Comparison of ENCODE assay signal across 22 cellular contexts in the genomic region with DNA sequence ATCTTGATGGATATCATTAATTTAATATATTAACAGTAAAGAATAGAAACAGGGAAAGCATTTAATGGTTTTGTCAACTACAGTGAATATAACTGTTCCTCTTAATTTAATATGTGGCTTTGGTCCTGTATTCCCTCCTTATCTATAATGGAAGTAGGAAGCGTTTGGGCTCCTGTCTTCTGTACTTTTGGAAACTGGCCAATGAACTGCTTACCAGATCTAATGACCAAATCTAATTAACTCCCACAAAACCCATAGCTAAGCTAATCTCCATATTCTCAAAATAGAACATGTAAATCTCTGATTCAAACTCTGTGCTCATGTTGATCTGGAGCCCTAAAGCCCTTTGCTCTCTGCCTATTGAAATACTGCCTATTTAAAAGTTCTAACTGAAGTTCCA. TPM values are rescaled to one million over a fixed set of nuclear protein-coding genes. Genes with fewer than 3 reads are reported as not detected.
A peak's percentile ranks its signal among the peaks of the same experiment; 100 is the strongest.
DNase-seq lines count a peak whose midpoint lies in the region; TF ChIP-seq lines count a peak whose summit lies in the region.
"Had no signal": no experiment of that assay in that cellular context is flagged by ENCODE, and none has a peak within 500 bp of the region (broad histone marks: within the 10 kb centered on the region; RNA-seq: fewer than 3 reads in every experiment).

No MANE protein-coding gene starts in this region.

- peaks cover 32% of the 10 kb centered on the region for H3K4me1 ChIP-seq in hepatocyte (ENCODE audit: insufficient read depth)
- H3K4me1 ChIP-seq in smooth muscle cell (ENCODE audit: low read depth), result peaks cover 50% of the 10 kb centered on the region

- H3K79me2 ChIP-seq in hepatocyte (peaks cover 59% of the 10 kb centered on the region), smooth muscle cell (ENCODE audit: low read depth) (peaks cover 17% of the 10 kb centered on the region)

- peak; percentile 11 for DNase-seq in NCI-H1092 treated with DMSO at 0.1 percent for 48 hours (lab: John Stamatoyannopoulos, UW)
- DNase-seq in NCI-H1092 (lab: John Stamatoyannopoulos, UW), result no peak
- DNase-seq in SK-N-MC (ENCODE audit: low read depth, low spot score), result peak; percentile 14
- DNase-seq in hepatocyte (ENCODE audit: low spot score), result no peak
- DNase-seq in smooth muscle cell (lab: John Stamatoyannopoulos, UW; ENCODE audit: unreplicated experiment), result no peak
- no peak for DNase-seq in activated naive CD4-positive, alpha-beta T cell treated with anti-CD3 and anti-CD28 coated beads, Interleukin-2, amount 10 ng/mL, durations not matched to agents 7 days and 5 days
- DNase-seq in islet precursor cell, result no peak
- DNase-seq in HUDEP-2 (lab: John Stamatoyannopoulos, UW; ENCODE audit: unreplicated experiment in 76 of 76), result no peak
- DNase-seq: activated CD4-positive, alpha-beta T cell treated with anti-CD3 and anti-CD28 coated beads, Interleukin-2, amount 50 U/mL, for 1 hour; activated naive CD8-positive, alpha-beta T cell treated with anti-CD3 and anti-CD28 coated beads, Interleukin-2, amount 10 ng/mL, durations not matched to agents 7 days and 5 days; activated T-cell treated with anti-CD3 and anti-CD28 coated beads, Interleukin-2, amount 50 U/mL, for 4 hours; CD4-positive, alpha-beta memory T cell; cerebellar nuclear complex; EL; foreskin fibroblast; GOT3; NCI-H2171 treated with DMSO at 0.1 percent for 48 hours; sigmoid colon; stimulated activated CD4-positive, alpha-beta T cell treated with anti-CD3 and anti-CD28 coated beads, Interleukin-2, amount 100 ng/mL, for 48 hours; tibial artery had no signal

- H3K9me3 Mint-ChIP-seq in activated naive CD4-positive, alpha-beta T cell treated with anti-CD3 and anti-CD28 coated beads, Interleukin-2, amount 10 ng/mL, durations not matched to agents 7 days and 5 days, result no peaks in the 10 kb centered on the region
- H3K9me3 Mint-ChIP-seq: activated T-cell treated with anti-CD3 and anti-CD28 coated beads, Interleukin-2, amount 50 U/mL, for 4 hours; CD4-positive, alpha-beta memory T cell had no signal

- peaks cover 25% of the 10 kb centered on the region for H3K4me1 Mint-ChIP-seq in activated naive CD4-positive, alpha-beta T cell treated with anti-CD3 and anti-CD28 coated beads, Interleukin-2, amount 10 ng/mL, durations not matched to agents 7 days and 5 days

- H3K4me3 ChIP-seq in SK-N-MC, result no peak overlapping the region
- no peak overlapping the region for H3K4me3 ChIP-seq in hepatocyte
- no peak overlapping the region for H3K4me3 ChIP-seq in smooth muscle cell
- H3K4me3 ChIP-seq: sigmoid colon, tibial artery had no signal

- peaks cover 29% of the 10 kb centered on the region for H3F3A ChIP-seq in smooth muscle cell (ENCODE audit: low read depth)

- CTCF ChIA-PET in activated naive CD4-positive, alpha-beta T cell treated with anti-CD3 and anti-CD28 coated beads, Interleukin-2, amount 10 ng/mL, durations not matched to agents 7 days and 5 days (lab: Charles Lee), result no interaction called here

- H3K36me3 Mint-ChIP-seq in activated naive CD4-positive, alpha-beta T cell treated with anti-CD3 and anti-CD28 coated beads, Interleukin-2, amount 10 ng/mL, durations not matched to agents 7 days and 5 days, result peaks cover 19% of the 10 kb centered on the region

- TF ChIP-seq CTCF in hepatocyte (IDR thresholded peaks at IDR 0.05; ENCODE audit: poor library complexity) (no peak), smooth muscle cell (IDR thresholded peaks at IDR 0.05; ENCODE audit: borderline replicate concordance, insufficient read depth, poor library complexity, severe bottlenecking) (no peak)

- H3K4me2 ChIP-seq in hepatocyte (no peak overlapping the region), smooth muscle cell (no peak overlapping the region)

- H3K9me3 ChIP-seq in SK-N-MC (ENCODE audit: low read depth, low read length) (no peaks in the 10 kb centered on the region), hepatocyte (ENCODE audit: low read depth) (no peaks in the 10 kb centered on the region), smooth muscle cell (replicated peaks; ENCODE audit: low read depth) (no peaks in the 10 kb centered on the region)
- H3K9me3 ChIP-seq: neutrophil, sigmoid colon, tibial artery had no signal

- no peak overlapping the region for H3K27ac Mint-ChIP-seq in activated naive CD4-positive, alpha-beta T cell treated with anti-CD3 and anti-CD28 coated beads, Interleukin-2, amount 10 ng/mL, durations not matched to agents 7 days and 5 days
- H3K27ac Mint-ChIP-seq: activated naive CD8-positive, alpha-beta T cell treated with anti-CD3 and anti-CD28 coated beads, Interleukin-2, amount 10 ng/mL, durations not matched to agents 7 days and 5 days; memory B cell had no signal

- no peaks in the 10 kb centered on the region for H3K27me3 ChIP-seq in hepatocyte
- H3K27me3 ChIP-seq in smooth muscle cell (ENCODE audit: low read depth), result no peaks in the 10 kb centered on the region
- H3K27me3 ChIP-seq: neutrophil, sigmoid colon, tibial artery had no signal

- H3K9ac ChIP-seq in SK-N-MC (ENCODE audit: insufficient read length) (no peak overlapping the region), smooth muscle cell (ENCODE audit: low read depth) (no peak overlapping the region)

- no peaks in the 10 kb centered on the region for H3K27me3 Mint-ChIP-seq in activated naive CD4-positive, alpha-beta T cell treated with anti-CD3 and anti-CD28 coated beads, Interleukin-2, amount 10 ng/mL, durations not matched to agents 7 days and 5 days
- H3K27me3 Mint-ChIP-seq: activated naive CD8-positive, alpha-beta T cell treated with anti-CD3 and anti-CD28 coated beads, Interleukin-2, amount 10 ng/mL, durations not matched to agents 7 days and 5 days; CD4-positive, alpha-beta memory T cell; memory B cell had no signal

- 58% methylated on average over 1 of the region's 1 CpG for WGBS in hepatocyte (ENCODE audit: low lambda C conversion rate, missing lambda C conversion rate)
- 50% methylated on average over 1 of the region's 1 CpG for WGBS in smooth muscle cell (ENCODE audit: low lambda C conversion rate)

- H3K36me3 ChIP-seq in SK-N-MC (ENCODE audit: insufficient read depth, low read length) (peaks cover 20% of the 10 kb centered on the region), hepatocyte (replicated peaks; ENCODE audit: insufficient read depth, low read depth) (no peaks in the 10 kb centered on the region), smooth muscle cell (ENCODE audit: low read depth) (no peaks in the 10 kb centered on the region)
- H3K36me3 ChIP-seq: neutrophil, tibial artery had no signal

- no peak overlapping the region for H3K4me3 Mint-ChIP-seq in activated naive CD4-positive, alpha-beta T cell treated with anti-CD3 and anti-CD28 coated beads, Interleukin-2, amount 10 ng/mL, durations not matched to agents 7 days and 5 days
- H3K4me3 Mint-ChIP-seq: activated naive CD8-positive, alpha-beta T cell treated with anti-CD3 and anti-CD28 coated beads, Interleukin-2, amount 10 ng/mL, durations not matched to agents 7 days and 5 days; activated T-cell treated with anti-CD3 and anti-CD28 coated beads, Interleukin-2, amount 50 U/mL, for 4 hours; CD4-positive, alpha-beta memory T cell; memory B cell had no signal

- no peaks in the 10 kb centered on the region for H3K9me2 ChIP-seq in hepatocyte (replicated peaks; ENCODE audit: insufficient read depth)

- H2AFZ ChIP-seq in hepatocyte (no peak overlapping the region), smooth muscle cell (ENCODE audit: low read depth) (no peak overlapping the region)

- peak overlapping the region; percentile 62; the same call in 1 of the 2 replicates for H3K27ac ChIP-seq in SK-N-MC
- H3K27ac ChIP-seq in hepatocyte, result peak overlapping the region; percentile 65
- H3K27ac ChIP-seq in smooth muscle cell (ENCODE audit: low read depth), result peak overlapping the region; percentile 17
- H3K27ac ChIP-seq: neutrophil, tibial artery had no signal

- no peaks in the 10 kb centered on the region for H4K20me1 ChIP-seq in hepatocyte (ENCODE audit: insufficient read depth, poor library complexity, severe bottlenecking)
- peaks cover 30% of the 10 kb centered on the region for H4K20me1 ChIP-seq in smooth muscle cell (ENCODE audit: low read depth)

RNA-seq across cellular contexts. Expression of a gene that starts 30.5 kb away (rescaled TPM):
- total RNA-seq in hepatocyte, result 20.5 and 22.2 TPM in 2 replicates
- polyA plus RNA-seq in hepatocyte, result 3.1 and 3.2 TPM in 2 replicates
- 12.5 and 14.1 TPM in 2 replicates for total RNA-seq in smooth muscle cell
- 1.9 and 2.4 TPM in 2 replicates for polyA plus RNA-seq in smooth muscle cell

Comparison
In these comparisons a context has a peak if more than half of its experiments do, and no peak if none do; other contexts are left out.
1. DNase-seq: peak in NCI-H1092 treated with DMSO at 0.1 percent for 48 hours (single experiment) and SK-N-MC (single experiment); none in NCI-H1092 (single experiment), hepatocyte (single experiment), smooth muscle cell (single experiment), activated naive CD4-positive, alpha-beta T cell treated with anti-CD3 and anti-CD28 coated beads, Interleukin-2, amount 10 ng/mL, durations not matched to agents 7 days and 5 days (single experiment), islet precursor cell (single experiment) and HUDEP-2 (0 of 76).
2. Peak in every context shown above with its lines, with median percentiles within 50 percentile points of each other: H3K27ac ChIP-seq.